Comparison of ENCODE assay signal across 9 cellular contexts in genomic region chr14:68476212-68476964, GRCh38.
DNase-seq lines count a peak whose midpoint lies in the region; FAIRE-seq and TF ChIP-seq lines count a peak whose summit lies in the region.
"Had no signal": no experiment of that assay in that cellular context is flagged by ENCODE, and none has a peak within 500 bp of the region (broad histone marks: within the 10 kb centered on the region; RNA-seq: fewer than 3 reads in every experiment).

No MANE protein-coding gene starts in this region.

- H4K5ac ChIP-seq in H9 (ENCODE audit: insufficient read length, low read depth, low read length) = no peak overlapping the region

- no peak overlapping the region for H4K8ac ChIP-seq in H9 (replicated peaks; ENCODE audit: insufficient read length, low read depth, low read length)

- no peak overlapping the region for H3K18ac ChIP-seq in H9 (ENCODE audit: insufficient read length, low read depth, low read length)

- H3K79me2 ChIP-seq in H9 (ENCODE audit: insufficient read depth, low read length) = no peaks in the 10 kb centered on the region

- no peaks in the 10 kb centered on the region for H3K79me1 ChIP-seq in H9 (ENCODE audit: insufficient read depth, low read depth, low read length, poor library complexity, severe bottlenecking)

- no peak overlapping the region for H2BK15ac ChIP-seq in H9 (ENCODE audit: low read depth, low read length)

- H3K4me1 ChIP-seq in H9 (ENCODE audit: insufficient read depth, low read length) = peaks cover 14% of the 10 kb centered on the region; the same call in 1 of the 2 replicates

- H3K27me3 Mint-ChIP-seq in H9 (ENCODE audit: low read depth) (peaks cover 4% of the 10 kb centered on the region), neural crest cell (ENCODE audit: low read depth) (no peaks in the 10 kb centered on the region)

- H3K14ac ChIP-seq in H9 (ENCODE audit: insufficient read depth, low read length) = 0 out of 2 replicates have a peak overlapping the region, but pooled peaks have one; percentile 25

- H4K91ac ChIP-seq in H9 (ENCODE audit: insufficient read length, low read depth, low read length) = no peak overlapping the region

- no peak overlapping the region for H2BK120ac ChIP-seq in H9 (ENCODE audit: low read depth, low read length, poor library complexity, severe bottlenecking)

- H3K9ac ChIP-seq in H9 (ENCODE audit: extremely low read depth, insufficient read length, low read length) = no peak overlapping the region

- no peak overlapping the region for H2BK5ac ChIP-seq in H9 (ENCODE audit: insufficient read length, low read length)

- H2BK12ac ChIP-seq in H9 (ENCODE audit: insufficient read length, low read depth, low read length) = no peak overlapping the region

- H4K20me1 ChIP-seq in H9 (ENCODE audit: control insufficient read depth, insufficient read depth, insufficient read length) = no peaks in the 10 kb centered on the region

- WGBS in H9 (ENCODE audit: extremely low coverage, insufficient read length, low lambda C conversion rate) = no CpG with 5 or more reads among the region's 10 CpGs

- H3K27me3 ChIP-seq in H9 (ENCODE audit: insufficient read depth, low read length) = no peaks in the 10 kb centered on the region

- H3K9me3 Mint-ChIP-seq in H9 (no peaks in the 10 kb centered on the region; a peak in 1 of 5 replicates), neural crest cell (no peaks in the 10 kb centered on the region)

- H3K27ac Mint-ChIP-seq in H9 = peak overlapping the region in 2 of 3 experiments; percentile 89 to 91; a peak in 4 of 7 replicates
- H3K27ac Mint-ChIP-seq in neural crest cell (ENCODE audit: unreplicated experiment) = peak overlapping the region; percentile 73

- no peak overlapping the region for H3K4me3 Mint-ChIP-seq in H9
- peak overlapping the region; percentile 3 for H3K4me3 Mint-ChIP-seq in neural crest cell

- no peak overlapping the region for H3K27ac ChIP-seq in H9 (ENCODE audit: insufficient read length, low read depth, low read length)

- no peak for DNase-seq in GM12891 (ENCODE audit: insufficient read length, low spot score)
- no peak for DNase-seq in H9
- peak; percentile 75 for DNase-seq in NOMO-1 treated with dmso at 0.1 percent for 144 hours (lab: John Stamatoyannopoulos, UW; ENCODE audit: unreplicated experiment)
- DNase-seq in erythroblast (lab: John Stamatoyannopoulos, UW) = peak; percentile 37 to 62
- DNase-seq in neural crest cell (ENCODE audit: low read depth, low spot score) = no peak
- no peak for DNase-seq in NCI-H1417 (lab: John Stamatoyannopoulos, UW)
- no peak for DNase-seq in NCI-H1694 treated with DMSO at 0.1 percent for 48 hours (lab: John Stamatoyannopoulos, UW)
- DNase-seq in activated CD4-positive, CD25-positive, alpha-beta regulatory T cell (lab: John Stamatoyannopoulos, UW) = no peak

- TF ChIP-seq CTCF in H9 (conservative IDR thresholded peaks at IDR 0.05) = no peak
- TF ChIP-seq CTCF in neural crest cell (conservative IDR thresholded peaks at IDR 0.05) = no peak

- no peak overlapping the region for H2AK5ac ChIP-seq in H9 (ENCODE audit: insufficient read length, low read length)

- H3K4ac ChIP-seq in H9 (ENCODE audit: low read depth, low read length) = no peak overlapping the region

- H3K4me2 ChIP-seq in H9 (ENCODE audit: insufficient read depth, insufficient read length, low read length) = no peak overlapping the region

- H3K4me1 Mint-ChIP-seq in H9 (peaks cover 58 to 66% of the 10 kb centered on the region in 2 experiments), neural crest cell (peaks cover 76% of the 10 kb centered on the region)

- H3K23me2 ChIP-seq in H9 (ENCODE audit: insufficient read length, low read depth, low read length, poor library complexity, severe bottlenecking) = no peaks in the 10 kb centered on the region

- H2BK20ac ChIP-seq in H9 (ENCODE audit: low read depth, low read length, poor library complexity, severe bottlenecking) = no peak overlapping the region

- TF ChIP-seq POLR2A in GM12891 (IDR thresholded peaks at IDR 0.05; ENCODE audit: low read depth, low read length) (no peak), erythroblast (IDR thresholded peaks at IDR 0.05; ENCODE audit: low read length) (no peak)

- H3K9me3 ChIP-seq in H9 (ENCODE audit: control insufficient read depth, low read depth, low read length) = no peaks in the 10 kb centered on the region

- H3K36me3 Mint-ChIP-seq in H9 (ENCODE audit: insufficient read depth in 1 of 3, low read depth in 3 of 3) (peaks cover 0 to 3% (median 0%) of the 10 kb centered on the region in 3 experiments; a peak in 2 of 7 replicates), neural crest cell (ENCODE audit: low read depth) (no peaks in the 10 kb centered on the region)

- peak overlapping the region; percentile 3 for H3T11ph ChIP-seq in H9 (ENCODE audit: low read length)

- H2AFZ ChIP-seq in H9 (ENCODE audit: low read length) = no peak overlapping the region

- H3K23ac ChIP-seq in H9 (ENCODE audit: insufficient read length, low read depth, low read length) = no peak overlapping the region

- H3K56ac ChIP-seq in H9 (ENCODE audit: insufficient read length, low read depth, low read length) = no peak overlapping the region

- FAIRE-seq in GM12891 (lab: Jason Lieb, UNC) = peak; percentile 90
- FAIRE-seq: TTC549 had no signal

TF ChIP-seq in GM12891, 5 proteins besides CTCF, POLR2A, EP300 and RAD21:
- TF ChIP-seq POU2F2 (IDR thresholded peaks at IDR 0.05; ENCODE audit: low read depth, low read length) = peak; percentile 86
- TF ChIP-seq POLR2AphosphoS5 (IDR thresholded peaks at IDR 0.05; ENCODE audit: low read depth, low read length) = no peak
- peak; percentile 94 for TF ChIP-seq PAX5 (IDR thresholded peaks at IDR 0.05; ENCODE audit: insufficient read depth, low read length, severe bottlenecking)
- no peak for TF ChIP-seq TAF1 (IDR thresholded peaks at IDR 0.05; ENCODE audit: low read depth, low read length)

Comparison
In these comparisons a context has a peak if more than half of its experiments do, and no peak if none do; other contexts are left out.
1. DNase-seq: peak in NOMO-1 treated with dmso at 0.1 percent for 144 hours (single experiment) and erythroblast (2 of 2); none in GM12891 (single experiment), H9 (single experiment), neural crest cell (single experiment), NCI-H1417 (0 of 3), NCI-H1694 treated with DMSO at 0.1 percent for 48 hours (single experiment) and activated CD4-positive, CD25-positive, alpha-beta regulatory T cell (0 of 4).